ENCODE assay signal across 13 cellular contexts in the genomic region with DNA sequence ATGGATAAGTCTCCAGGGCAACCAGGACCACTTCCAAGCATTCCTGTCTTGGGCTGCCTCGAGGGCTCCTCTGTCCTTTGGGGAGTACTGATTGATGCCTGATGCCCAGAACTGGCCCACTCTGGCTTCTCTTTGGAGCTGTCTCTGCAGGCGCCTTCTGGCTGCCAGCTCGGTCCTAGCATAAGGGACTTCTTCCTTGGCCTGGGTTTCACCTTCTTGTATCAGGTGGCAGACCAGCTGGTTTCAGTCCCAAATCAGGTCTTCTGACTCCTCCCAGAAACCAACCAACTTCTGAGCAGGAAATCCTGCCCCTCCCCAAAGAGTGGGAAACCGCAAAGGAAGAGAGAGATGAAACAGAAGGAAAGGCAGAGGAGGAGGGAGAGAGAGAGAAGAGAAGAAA. TPM values are rescaled to one million over a fixed set of nuclear protein-coding genes. Genes with fewer than 3 reads are reported as not detected.
DNase-seq lines count a peak whose midpoint lies in the region; ATAC-seq and TF ChIP-seq lines count a peak whose summit lies in the region.
"Had no signal": no experiment of that assay in that cellular context is flagged by ENCODE, and none has a peak within 500 bp of the region (broad histone marks: within the 10 kb centered on the region; RNA-seq: fewer than 3 reads in every experiment).

No MANE protein-coding gene starts in this region.

- no peak overlapping the region for H3K4me3 ChIP-seq in upper lobe of right lung
- no peak overlapping the region for H3K4me3 ChIP-seq in GM23248
- H3K4me3 ChIP-seq: gastrocnemius medialis, psoas muscle, tibial nerve had no signal

- no peak overlapping the region for H3K4me2 ChIP-seq in GM23248 (ENCODE audit: unreplicated experiment)

- intact Hi-C loops in activated T-helper 1 cell treated with anti-CD3 and anti-CD28 coated beads, Interleukin-12 subunit alpha, Interleukin-12 subunit beta, Interleukin-2, Interleukin-4 antibody, amounts not matched to agents 30 ng/mL and 10 ng/mL and 1 ng/mL, durations not matched to agents 14 hours and 24 hours and 36 hours (cut with micrococcal nuclease): loop anchor here (2.0 kb wide), 1 partner anchor 13 kb away; no protein-coding TSS in a partner anchor
- intact Hi-C loops in upper lobe of right lung (cut with DNase I): no loop called here

- WGBS in GM23248 (ENCODE audit: low coverage in 1 of 2, low lambda C conversion rate in 2 of 2, missing lambda C conversion rate in 2 of 2), 2 experiments: 41 to 52% methylated on average over 4 of the region's 4 CpGs

- DNase-seq in stimulated activated CD4-positive, alpha-beta T cell treated with anti-CD3 and anti-CD28 coated beads, Interleukin-1b, Interleukin-23, amount 100 ng/mL, for 48 hours: peak; percentile 7
- DNase-seq in stimulated activated CD4-positive, alpha-beta T cell treated with anti-CD3 and anti-CD28 coated beads, Interleukin-2, amount 100 ng/mL, for 48 hours: no peak
- DNase-seq in activated T-helper 1 cell treated with anti-CD3 and anti-CD28 coated beads, Interleukin-12 subunit alpha, Interleukin-12 subunit beta, Interleukin-2, Interleukin-4 antibody, amounts not matched to agents 30 ng/mL and 10 ng/mL and 1 ng/mL, durations not matched to agents 14 hours and 24 hours and 36 hours (ENCODE audit: low spot score): peak; percentile 58
- DNase-seq in upper lobe of right lung (no peak), AG08396 (ENCODE audit: low spot score) (no peak), GM23248 (no peak)
- DNase-seq: gastrocnemius medialis, NCI-H1417, NCI-H774, psoas muscle had no signal

- H3K4me1 ChIP-seq in upper lobe of right lung (peaks cover 10% of the 10 kb centered on the region), GM23248 (ENCODE audit: insufficient read depth) (no peaks in the 10 kb centered on the region)
- H3K4me1 ChIP-seq: psoas muscle had no signal

- peaks cover 45% of the 10 kb centered on the region for H3K4me1 Mint-ChIP-seq in activated T-helper 1 cell treated with anti-CD3 and anti-CD28 coated beads, Interleukin-12 subunit alpha, Interleukin-12 subunit beta, Interleukin-2, Interleukin-4 antibody, amounts not matched to agents 30 ng/mL and 10 ng/mL and 1 ng/mL, durations not matched to agents 14 hours and 24 hours and 36 hours (ENCODE audit: low read depth)

- in situ Hi-C loops in GM23248 (cut with MboI): loop anchor here (5.0 kb wide), 1 partner anchor 109 kb away; no protein-coding TSS in a partner anchor

- peaks cover 5% of the 10 kb centered on the region for H3K27me3 ChIP-seq in upper lobe of right lung
- peaks cover 55% of the 10 kb centered on the region for H3K27me3 ChIP-seq in GM23248 (replicated peaks; ENCODE audit: insufficient read depth)
- H3K27me3 ChIP-seq: gastrocnemius medialis, tibial nerve had no signal

- peak overlapping the region; percentile 82 for H3K27ac Mint-ChIP-seq in activated T-helper 1 cell treated with anti-CD3 and anti-CD28 coated beads, Interleukin-12 subunit alpha, Interleukin-12 subunit beta, Interleukin-2, Interleukin-4 antibody, amounts not matched to agents 30 ng/mL and 10 ng/mL and 1 ng/mL, durations not matched to agents 14 hours and 24 hours and 36 hours

- H3K4me3 Mint-ChIP-seq in activated T-helper 1 cell treated with anti-CD3 and anti-CD28 coated beads, Interleukin-12 subunit alpha, Interleukin-12 subunit beta, Interleukin-2, Interleukin-4 antibody, amounts not matched to agents 30 ng/mL and 10 ng/mL and 1 ng/mL, durations not matched to agents 14 hours and 24 hours and 36 hours: peak overlapping the region; percentile 74

- no peaks in the 10 kb centered on the region for H3K9me3 Mint-ChIP-seq in activated T-helper 1 cell treated with anti-CD3 and anti-CD28 coated beads, Interleukin-12 subunit alpha, Interleukin-12 subunit beta, Interleukin-2, Interleukin-4 antibody, amounts not matched to agents 30 ng/mL and 10 ng/mL and 1 ng/mL, durations not matched to agents 14 hours and 24 hours and 36 hours

- H3F3A ChIP-seq in GM23248 (ENCODE audit: insufficient read depth): no peaks in the 10 kb centered on the region

- H3K9ac ChIP-seq in GM23248: no peak overlapping the region

- no peaks in the 10 kb centered on the region for H3K36me3 ChIP-seq in upper lobe of right lung
- no peaks in the 10 kb centered on the region for H3K36me3 ChIP-seq in GM23248 (ENCODE audit: low read depth)
- H3K36me3 ChIP-seq: gastrocnemius medialis, tibial nerve had no signal

- H2AFZ ChIP-seq in GM23248: no peak overlapping the region

- H3K79me2 ChIP-seq in GM23248 (ENCODE audit: insufficient read depth): no peaks in the 10 kb centered on the region

- no peaks in the 10 kb centered on the region for H3K9me2 ChIP-seq in GM23248 (ENCODE audit: insufficient read depth)

- H4K20me1 ChIP-seq in GM23248 (ENCODE audit: insufficient read depth): no peaks in the 10 kb centered on the region

- ATAC-seq in HG02678 (IDR thresholded peaks at IDR 0.05; ENCODE audit: unreplicated experiment) (peak; percentile 76), upper lobe of right lung (no peak), HG02852 (IDR thresholded peaks at IDR 0.05; ENCODE audit: unreplicated experiment) (no peak)
- ATAC-seq: gastrocnemius medialis, psoas muscle had no signal

- no peaks in the 10 kb centered on the region for H3K27me3 Mint-ChIP-seq in activated T-helper 1 cell treated with anti-CD3 and anti-CD28 coated beads, Interleukin-12 subunit alpha, Interleukin-12 subunit beta, Interleukin-2, Interleukin-4 antibody, amounts not matched to agents 30 ng/mL and 10 ng/mL and 1 ng/mL, durations not matched to agents 14 hours and 24 hours and 36 hours (ENCODE audit: insufficient read depth)

- H3K27ac ChIP-seq in upper lobe of right lung: peak overlapping the region; percentile 12
- H3K27ac ChIP-seq in GM23248: no peak overlapping the region
- H3K27ac ChIP-seq: gastrocnemius medialis, psoas muscle, tibial nerve had no signal

- TF ChIP-seq CTCF in upper lobe of right lung (IDR thresholded peaks at IDR 0.05): no peak

- peaks cover 18% of the 10 kb centered on the region for H3K36me3 Mint-ChIP-seq in activated T-helper 1 cell treated with anti-CD3 and anti-CD28 coated beads, Interleukin-12 subunit alpha, Interleukin-12 subunit beta, Interleukin-2, Interleukin-4 antibody, amounts not matched to agents 30 ng/mL and 10 ng/mL and 1 ng/mL, durations not matched to agents 14 hours and 24 hours and 36 hours (ENCODE audit: low read depth)

- H3K9me3 ChIP-seq in upper lobe of right lung (no peaks in the 10 kb centered on the region), GM23248 (ENCODE audit: low read depth) (no peaks in the 10 kb centered on the region)
- H3K9me3 ChIP-seq: gastrocnemius medialis, psoas muscle, tibial nerve had no signal

RNA-seq across cellular contexts. Expression of a gene that starts 10.6 kb away (rescaled TPM):
- 501 and 509 TPM in 2 replicates for total RNA-seq in activated T-helper 1 cell treated with anti-CD3 and anti-CD28 coated beads, Interleukin-12 subunit alpha, Interleukin-12 subunit beta, Interleukin-2, Interleukin-4 antibody, amounts not matched to agents 30 ng/mL and 10 ng/mL and 1 ng/mL, durations not matched to agents 14 hours and 24 hours and 36 hours
- total RNA-seq in upper lobe of right lung: 36.5 TPM
- 0.65 and 0.89 TPM in 2 replicates for total RNA-seq in GM23248 (2014; rRNA removed; shearing (Covaris generic))
- polyA plus RNA-seq in GM23248 (2016; fragmentation: Nextera tagmentation; extraction: Ambion mirVana): 2.0 and 2.9 TPM in 2 replicates

RNA-seq across cellular contexts. Expression of a gene that starts 18.8 kb away (rescaled TPM):
- total RNA-seq in activated T-helper 1 cell treated with anti-CD3 and anti-CD28 coated beads, Interleukin-12 subunit alpha, Interleukin-12 subunit beta, Interleukin-2, Interleukin-4 antibody, amounts not matched to agents 30 ng/mL and 10 ng/mL and 1 ng/mL, durations not matched to agents 14 hours and 24 hours and 36 hours: 15.9 and 17.9 TPM in 2 replicates
- 16.9 TPM for total RNA-seq in upper lobe of right lung
- total RNA-seq in GM23248 (2014; rRNA removed; shearing (Covaris generic)): 0.54 TPM in 1 of 2 replicates, not detected in the other
- 1.0 and 1.8 TPM in 2 replicates for polyA plus RNA-seq in GM23248 (2016; fragmentation: Nextera tagmentation; extraction: Ambion mirVana)

RNA-seq across cellular contexts. Expression of a gene that starts 33.6 kb away (rescaled TPM):
- total RNA-seq in activated T-helper 1 cell treated with anti-CD3 and anti-CD28 coated beads, Interleukin-12 subunit alpha, Interleukin-12 subunit beta, Interleukin-2, Interleukin-4 antibody, amounts not matched to agents 30 ng/mL and 10 ng/mL and 1 ng/mL, durations not matched to agents 14 hours and 24 hours and 36 hours: 15.8 and 18.3 TPM in 2 replicates
- total RNA-seq in upper lobe of right lung: 83.3 TPM
- total RNA-seq in GM23248 (2014; rRNA removed; shearing (Covaris generic)): 6.8 and 8.1 TPM in 2 replicates
- 2.5 and 3.0 TPM in 2 replicates for polyA plus RNA-seq in GM23248 (2016; fragmentation: Nextera tagmentation; extraction: Ambion mirVana)

Comparison
In these comparisons a context has a peak if more than half of its experiments do, and no peak if none do; other contexts are left out.
1. DNase-seq: peak in stimulated activated CD4-positive, alpha-beta T cell treated with anti-CD3 and anti-CD28 coated beads, Interleukin-1b, Interleukin-23, amount 100 ng/mL, for 48 hours (single experiment) and activated T-helper 1 cell treated with anti-CD3 and anti-CD28 coated beads, Interleukin-12 subunit alpha, Interleukin-12 subunit beta, Interleukin-2, Interleukin-4 antibody, amounts not matched to agents 30 ng/mL and 10 ng/mL and 1 ng/mL, durations not matched to agents 14 hours and 24 hours and 36 hours (single experiment); none in stimulated activated CD4-positive, alpha-beta T cell treated with anti-CD3 and anti-CD28 coated beads, Interleukin-2, amount 100 ng/mL, for 48 hours (0 of 2), upper lobe of right lung (single experiment), AG08396 (single experiment) and GM23248 (single experiment).
2. RNA of a gene that starts 10.6 kb away (total RNA-seq): 501 to 509 TPM in activated T-helper 1 cell treated with anti-CD3 and anti-CD28 coated beads, Interleukin-12 subunit alpha, Interleukin-12 subunit beta, Interleukin-2, Interleukin-4 antibody, amounts not matched to agents 30 ng/mL and 10 ng/mL and 1 ng/mL, durations not matched to agents 14 hours and 24 hours and 36 hours and 36.5 TPM in upper lobe of right lung (single experiment); 0.65 to 0.89 TPM in GM23248; every median in the first group is over 10 times any median in the second.
3. RNA of a gene that starts 18.8 kb away (total RNA-seq): 16.9 TPM in upper lobe of right lung (single experiment) and 15.9 to 17.9 TPM in activated T-helper 1 cell treated with anti-CD3 and anti-CD28 coated beads, Interleukin-12 subunit alpha, Interleukin-12 subunit beta, Interleukin-2, Interleukin-4 antibody, amounts not matched to agents 30 ng/mL and 10 ng/mL and 1 ng/mL, durations not matched to agents 14 hours and 24 hours and 36 hours; 0.54 TPM in GM23248; every median in the first group is over 10 times any median in the second.